In the genomic region with DNA sequence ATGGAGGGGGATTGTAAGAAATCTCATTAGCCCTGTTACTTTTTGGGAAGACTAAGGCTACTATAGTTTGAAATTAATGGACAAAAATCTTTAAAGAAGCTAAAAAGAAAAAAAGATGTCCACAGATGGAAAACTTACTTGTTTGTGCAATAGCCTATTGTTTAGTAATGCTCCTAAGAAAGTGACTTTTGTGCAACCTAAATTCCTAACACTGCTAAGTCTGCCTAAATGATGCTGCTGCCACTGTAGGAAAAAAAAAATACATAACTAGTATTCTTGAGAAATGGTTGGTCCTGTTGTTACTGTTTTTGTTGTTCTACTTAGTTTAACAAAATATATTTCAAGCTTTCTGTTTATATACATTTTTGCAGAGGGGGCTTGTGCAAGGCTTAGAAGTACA, we compare ENCODE assay signal across 30 cellular contexts.
"Had no signal": no experiment of that assay in that cellular context is flagged by ENCODE, and none has a peak within 500 bp of the region (broad histone marks: within the 10 kb centered on the region; RNA-seq: fewer than 3 reads in every experiment).

No MANE protein-coding gene starts in this region.

- H3K27ac ChIP-seq: body of pancreas, esophagus muscularis mucosa, gastroesophageal sphincter, heart right ventricle, hepatocyte, WERI-Rb-1 had no signal

- H3K27me3 ChIP-seq: body of pancreas, esophagus muscularis mucosa, gastroesophageal sphincter, heart right ventricle, hepatocyte had no signal

- H3K4me2 ChIP-seq: hepatocyte had no signal

- H3K9me3 ChIP-seq: body of pancreas, esophagus muscularis mucosa, gastroesophageal sphincter, heart right ventricle had no signal

- H2AFZ ChIP-seq: hepatocyte had no signal

- H3K79me2 ChIP-seq: hepatocyte had no signal

- DNase-seq: activated B cell treated with CpG ODN at 0.5 μM for 24 hours; activated CD4-positive, alpha-beta memory T cell treated with anti-CD3 and anti-CD28 coated beads for 36 hours; activated CD4-positive, alpha-beta T cell treated with anti-CD3 and anti-CD28 coated beads for 48 hours; activated CD4-positive, alpha-beta T cell treated with anti-CD3 and anti-CD28 coated beads, Interleukin-2, amount 50 U/mL, for 1 hour; activated CD8-positive, alpha-beta memory T cell treated with anti-CD3 and anti-CD28 coated beads, Interleukin-2, amount 10 ng/mL, durations not matched to agents 7 days and 5 days; activated CD8-positive, alpha-beta memory T cell treated with anti-CD3 and anti-CD28 coated beads, Interleukin-2, amount 50 U/mL, for 4 hours; activated CD8-positive, alpha-beta T cell treated with anti-CD3 and anti-CD28 coated beads, Interleukin-2, amount 10 ng/mL, durations not matched to agents 7 days and 5 days; activated gamma-delta T cell; activated naive CD4-positive, alpha-beta T cell; activated naive CD4-positive, alpha-beta T cell treated with anti-CD3 and anti-CD28 coated beads, Interleukin-2, amount 10 ng/mL, durations not matched to agents 7 days and 5 days; activated naive CD8-positive, alpha-beta T cell treated with anti-CD3 and anti-CD28 coated beads, Interleukin-2, amount 10 ng/mL, durations not matched to agents 7 days and 5 days; activated T-cell treated with anti-CD3 and anti-CD28 coated beads, Interleukin-2, amount 50 U/mL, for 1 hour; activated T-cell treated with anti-CD3 and anti-CD28 coated beads, Interleukin-2, amount 50 U/mL, for 48 hours; amygdala; aorta; body of pancreas; caudate nucleus; cortex of kidney; dermis blood vessel endothelial cell; effector CD4-positive, alpha-beta T cell; effector memory CD8-positive, alpha-beta T cell; erythroblast; foreskin melanocyte; heart right ventricle; T-cell; T1000; WERI-Rb-1 had no signal

- H3K4me3 ChIP-seq: body of pancreas, esophagus muscularis mucosa, gastroesophageal sphincter, heart right ventricle, hepatocyte had no signal

- H3K36me3 ChIP-seq: esophagus muscularis mucosa, gastroesophageal sphincter, heart right ventricle, WERI-Rb-1 had no signal
